11 cellular contexts compared by ENCODE assay signal in the genomic region with DNA sequence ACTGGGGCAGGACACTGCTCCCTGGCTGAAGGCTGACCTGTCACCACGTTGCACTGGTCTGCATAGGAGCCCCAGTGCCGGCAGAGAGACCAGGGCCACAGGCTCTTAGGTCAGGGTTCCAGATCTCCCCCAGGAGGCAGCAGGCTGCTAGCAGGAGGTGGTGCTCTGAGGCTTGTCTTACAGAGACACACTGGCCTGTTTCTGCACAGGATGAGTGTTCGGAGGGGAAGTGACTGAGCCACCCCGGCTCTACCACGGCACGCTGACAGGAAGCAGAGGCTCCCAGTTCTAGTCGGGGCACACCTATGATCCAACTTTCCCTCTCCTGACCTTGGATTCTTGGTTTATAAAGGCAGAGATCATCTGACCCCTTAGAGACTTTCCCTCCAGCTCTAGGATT. TPM values are rescaled to one million over a fixed set of nuclear protein-coding genes. Genes with fewer than 3 reads are reported as not detected.
DNase-seq lines count a peak whose midpoint lies in the region; TF ChIP-seq lines count a peak whose summit lies in the region.
"Had no signal": no experiment of that assay in that cellular context is flagged by ENCODE, and none has a peak within 500 bp of the region (broad histone marks: within the 10 kb centered on the region; RNA-seq: fewer than 3 reads in every experiment).

No MANE protein-coding gene starts in this region.

- H3K4me1 ChIP-seq in Loucy (ENCODE audit: insufficient read depth, low read length, poor library complexity, severe bottlenecking) = peaks cover 33% of the 10 kb centered on the region
- peaks cover 16 to 58% (median 49%) of the 10 kb centered on the region in 5 donors for H3K4me1 ChIP-seq in subcutaneous abdominal adipose tissue (ENCODE audit: control insufficient read depth in 5 of 5, insufficient read depth in 5 of 5, low read length in 5 of 5)

- no peaks in the 10 kb centered on the region; the same call in 1 of the 2 replicates for H3K36me3 ChIP-seq in Loucy (ENCODE audit: insufficient read depth, low read length)
- peaks cover 3 to 31% (median 24%) of the 10 kb centered on the region in 5 donors for H3K36me3 ChIP-seq in subcutaneous abdominal adipose tissue (ENCODE audit: control insufficient read depth in 5 of 5, insufficient read depth in 5 of 5, low read length in 5 of 5)

- 0 out of 2 replicates have a peak overlapping the region, but pooled peaks have one; percentile 40 for H2AFZ ChIP-seq in Loucy (ENCODE audit: low read length)

- peaks cover 11 to 21% (median 16%) of the 10 kb centered on the region in 3 donors for H3K27me3 Mint-ChIP-seq in immature natural killer cell (ENCODE audit: low read depth in 3 of 3)

- no peaks in the 10 kb centered on the region for H3K9me2 ChIP-seq in Loucy (replicated peaks; ENCODE audit: low read depth, low read length)
- H3K9me2 ChIP-seq: SK-N-SH had no signal

- H3K9me3 Mint-ChIP-seq in immature natural killer cell = no peaks in the 10 kb centered on the region

- H3K9me3 ChIP-seq in Loucy (ENCODE audit: insufficient read depth, low read depth, low read length) (no peaks in the 10 kb centered on the region), subcutaneous abdominal adipose tissue (ENCODE audit: control insufficient read depth in 5 of 5, low read length in 5 of 5) (no peaks in the 10 kb centered on the region)
- H3K9me3 ChIP-seq: SK-N-SH had no signal

- H3K4me1 Mint-ChIP-seq in immature natural killer cell = peaks cover 46 to 48% of the 10 kb centered on the region in 2 donors

- peak overlapping the region; percentile 23 for H3K4me3 ChIP-seq in Loucy (ENCODE audit: low read length, poor library complexity, severe bottlenecking)
- H3K4me3 ChIP-seq in subcutaneous abdominal adipose tissue (ENCODE audit: low read depth in 1 of 5, low read length in 5 of 5) = peak overlapping the region in 2 of 5 donors; percentile 5 to 30

- H3K9ac ChIP-seq in Loucy (ENCODE audit: low read depth, low read length, poor library complexity, severe bottlenecking) = peak overlapping the region; percentile 58
- peak overlapping the region in 1 of 5 donors; percentile 21 for H3K9ac ChIP-seq in subcutaneous abdominal adipose tissue (ENCODE audit: low read length in 5 of 5)
- H3K9ac ChIP-seq: SK-N-SH had no signal

- peak; percentile 76 for DNase-seq in activated CD8-positive, alpha-beta memory T cell treated with anti-CD3 and anti-CD28 coated beads, Interleukin-2, amount 50 U/mL, for 48 hours
- DNase-seq in immature natural killer cell (peak in 2 of 3 donors; percentile 18 to 25), ureter (ENCODE audit: low spot score) (no peak), DMS53 (lab: John Stamatoyannopoulos, UW) (no peak), T1000 (lab: John Stamatoyannopoulos, UW) (no peak), COLO829 (ENCODE audit: low spot score) (no peak)
- DNase-seq: islet precursor cell, NCI-H1092, SK-N-SH had no signal

- H3K36me3 Mint-ChIP-seq in immature natural killer cell = peaks cover 0 to 18% (median 12%) of the 10 kb centered on the region in 3 donors

- H3K27ac Mint-ChIP-seq in immature natural killer cell = peak overlapping the region; percentile 41 to 92 (median 86)

- H3K27me3 ChIP-seq in Loucy (ENCODE audit: insufficient read depth, low read length, poor library complexity, severe bottlenecking) (no peaks in the 10 kb centered on the region), subcutaneous abdominal adipose tissue (ENCODE audit: control insufficient read depth in 5 of 5, insufficient read depth in 4 of 5, low read length in 5 of 5) (no peaks in the 10 kb centered on the region)

- H3K79me2 ChIP-seq in Loucy (ENCODE audit: insufficient read depth, low read length) = peaks cover 5% of the 10 kb centered on the region; the same call in 1 of the 2 replicates

- peak overlapping the region; percentile 50 for H3K4me2 ChIP-seq in Loucy (ENCODE audit: low read depth, low read length, poor library complexity, severe bottlenecking)
- H3K4me2 ChIP-seq: SK-N-SH had no signal

- H3F3A ChIP-seq in Loucy (ENCODE audit: low read depth) = no peaks in the 10 kb centered on the region; the same call in 1 of the 2 replicates

- peak overlapping the region; percentile 69 for H3K27ac ChIP-seq in subcutaneous abdominal adipose tissue (ENCODE audit: low read depth, low read length)

- TF ChIP-seq CTCF in Loucy (conservative IDR thresholded peaks at IDR 0.05; ENCODE audit: low read length) = peak; percentile 37

- peak overlapping the region in 4 of 5 donors; percentile 14 to 58 (median 32) for H3K4me3 Mint-ChIP-seq in immature natural killer cell

- no peaks in the 10 kb centered on the region for H4K20me1 ChIP-seq in Loucy (ENCODE audit: insufficient read depth, low read length, poor library complexity, severe bottlenecking)

RNA-seq across cellular contexts. Expression of gene FBXL22, which starts 8.6 kb away (rescaled TPM):
- 1 to 10 TPM in 1 of 3 donors, not detected in 2; 1.1 TPM for polyA plus RNA-seq in immature natural killer cell
- 13.3 TPM for total RNA-seq in ureter

Comparison
In these comparisons a context has a peak if more than half of its experiments do, and no peak if none do; other contexts are left out.
1. DNase-seq: peak in activated CD8-positive, alpha-beta memory T cell treated with anti-CD3 and anti-CD28 coated beads, Interleukin-2, amount 50 U/mL, for 48 hours (single experiment) and immature natural killer cell (2 of 3); none in ureter (single experiment), DMS53 (single experiment), T1000 (single experiment) and COLO829 (single experiment).